In genomic region chr7:28957822-28958234, GRCh38 we compare ENCODE assay signal across 9 cellular contexts. TPM values are rescaled to one million over a fixed set of nuclear protein-coding genes. Genes with fewer than 3 reads are reported as not detected.
DNase-seq lines count a peak whose midpoint lies in the region; ATAC-seq and TF ChIP-seq lines count a peak whose summit lies in the region.
"Had no signal": no experiment of that assay in that cellular context is flagged by ENCODE, and none has a peak within 500 bp of the region (broad histone marks: within the 10 kb centered on the region; RNA-seq: fewer than 3 reads in every experiment).

No MANE protein-coding gene starts in this region.

- peaks cover 38% of the 10 kb centered on the region for H3K27me3 ChIP-seq in hepatocyte

- peak overlapping the region; percentile 12 for H3K4me3 Mint-ChIP-seq in activated CD8-positive, alpha-beta T cell treated with anti-CD3 and anti-CD28 coated beads for 36 hours
- H3K4me3 Mint-ChIP-seq in stimulated activated memory B cell treated with anti-CD40 and anti-IgM and Interleukin-4, amounts not matched to agents 10 μg/mL and 1 μg/mL and 100 μg/mL, for 72 hours = no peak overlapping the region

- peaks cover 45% of the 10 kb centered on the region for H3K27me3 Mint-ChIP-seq in activated CD8-positive, alpha-beta T cell treated with anti-CD3 and anti-CD28 coated beads for 36 hours
- peaks cover 64% of the 10 kb centered on the region for H3K27me3 Mint-ChIP-seq in stimulated activated memory B cell treated with anti-CD40 and anti-IgM and Interleukin-4, amounts not matched to agents 10 μg/mL and 1 μg/mL and 100 μg/mL, for 72 hours

- DNase-seq in GM03348 (ENCODE audit: low spot score) (peak; percentile 32), hepatocyte (ENCODE audit: low spot score) (peak; percentile 41), skeletal muscle cell (ENCODE audit: low read depth) (no peak), medulla oblongata (ENCODE audit: extremely low spot score) (no peak), NCI-H524 treated with DMSO at 0.1 percent for 48 hours (lab: John Stamatoyannopoulos, UW) (no peak), putamen (ENCODE audit: low spot score) (no peak)
- no peak for DNase-seq in activated CD8-positive, alpha-beta T cell treated with anti-CD3 and anti-CD28 coated beads for 36 hours
- DNase-seq: central memory CD4-positive, alpha-beta T cell had no signal

- H3K9me2 ChIP-seq in hepatocyte (replicated peaks; ENCODE audit: insufficient read depth) = no peaks in the 10 kb centered on the region

- CTCF ChIA-PET in activated CD8-positive, alpha-beta T cell treated with anti-CD3 and anti-CD28 coated beads for 36 hours (lab: Charles Lee) = interaction anchor here (0.9 to 7.4 kb wide), 14 partner anchors 10 to 451 kb away, joined by 3 to 58 read pairs (median 10); no protein-coding TSS in a partner anchor

- no peak for TF ChIP-seq CTCF in activated CD8-positive, alpha-beta T cell treated with anti-CD3 and anti-CD28 coated beads for 36 hours (IDR thresholded peaks at IDR 0.05)
- TF ChIP-seq CTCF in hepatocyte (IDR thresholded peaks at IDR 0.05; ENCODE audit: poor library complexity) = no peak

- peak overlapping the region; percentile 52 for H3K27ac ChIP-seq in hepatocyte

- intact Hi-C loops in activated CD8-positive, alpha-beta T cell treated with anti-CD3 and anti-CD28 coated beads for 36 hours (cut with micrococcal nuclease) = loop anchor here (10.0 kb wide), 1 partner anchor 147 kb away; no protein-coding TSS in a partner anchor

- H3K27ac Mint-ChIP-seq in activated CD8-positive, alpha-beta T cell treated with anti-CD3 and anti-CD28 coated beads for 36 hours = no peak overlapping the region
- H3K27ac Mint-ChIP-seq in stimulated activated memory B cell treated with anti-CD40 and anti-IgM and Interleukin-4, amounts not matched to agents 10 μg/mL and 1 μg/mL and 100 μg/mL, for 72 hours = no peak overlapping the region

- no peaks in the 10 kb centered on the region for H3K9me3 Mint-ChIP-seq in activated CD8-positive, alpha-beta T cell treated with anti-CD3 and anti-CD28 coated beads for 36 hours
- no peaks in the 10 kb centered on the region for H3K9me3 Mint-ChIP-seq in stimulated activated memory B cell treated with anti-CD40 and anti-IgM and Interleukin-4, amounts not matched to agents 10 μg/mL and 1 μg/mL and 100 μg/mL, for 72 hours

- POLR2A ChIA-PET in activated CD8-positive, alpha-beta T cell treated with anti-CD3 and anti-CD28 coated beads for 36 hours (lab: Charles Lee) = no interaction called here

- peak overlapping the region; percentile 99 for H3K4me2 ChIP-seq in hepatocyte

- 3% methylated on average over 43 of the region's 43 CpGs for WGBS in hepatocyte (ENCODE audit: low lambda C conversion rate, missing lambda C conversion rate)

- H3K4me1 ChIP-seq in hepatocyte (ENCODE audit: insufficient read depth) = peaks cover 33% of the 10 kb centered on the region

- no peaks in the 10 kb centered on the region for H3K36me3 ChIP-seq in hepatocyte (replicated peaks; ENCODE audit: insufficient read depth, low read depth)

- no peak for ATAC-seq in activated CD8-positive, alpha-beta T cell treated with anti-CD3 and anti-CD28 coated beads for 36 hours
- ATAC-seq in stimulated activated memory B cell treated with anti-CD40 and anti-IgM and Interleukin-4, amounts not matched to agents 10 μg/mL and 1 μg/mL and 100 μg/mL, for 72 hours = no peak

- H3K79me2 ChIP-seq in hepatocyte = no peaks in the 10 kb centered on the region

- H4K20me1 ChIP-seq in hepatocyte (ENCODE audit: insufficient read depth, poor library complexity, severe bottlenecking) = no peaks in the 10 kb centered on the region

- no peaks in the 10 kb centered on the region for H3K36me3 Mint-ChIP-seq in activated CD8-positive, alpha-beta T cell treated with anti-CD3 and anti-CD28 coated beads for 36 hours (ENCODE audit: low read depth)
- H3K36me3 Mint-ChIP-seq in stimulated activated memory B cell treated with anti-CD40 and anti-IgM and Interleukin-4, amounts not matched to agents 10 μg/mL and 1 μg/mL and 100 μg/mL, for 72 hours = no peaks in the 10 kb centered on the region

- H3K4me3 ChIP-seq in hepatocyte (peak overlapping the region; percentile 95), skeletal muscle cell (ENCODE audit: low read depth, low read length) (peak overlapping the region; percentile 55)

- no peaks in the 10 kb centered on the region for H3K9me3 ChIP-seq in hepatocyte (ENCODE audit: low read depth)

- H2AFZ ChIP-seq in hepatocyte = peak overlapping the region; percentile 87

- peaks cover 9% of the 10 kb centered on the region for H3K4me1 Mint-ChIP-seq in activated CD8-positive, alpha-beta T cell treated with anti-CD3 and anti-CD28 coated beads for 36 hours (ENCODE audit: low read depth)
- H3K4me1 Mint-ChIP-seq in stimulated activated memory B cell treated with anti-CD40 and anti-IgM and Interleukin-4, amounts not matched to agents 10 μg/mL and 1 μg/mL and 100 μg/mL, for 72 hours = peaks cover 15% of the 10 kb centered on the region

RNA-seq across cellular contexts. Expression of gene TRIL, which starts 0.3 kb away (rescaled TPM):
- total RNA-seq in activated CD8-positive, alpha-beta T cell treated with anti-CD3 and anti-CD28 coated beads for 36 hours = not detected
- total RNA-seq in hepatocyte = 3.0 and 4.6 TPM in 2 replicates
- polyA plus RNA-seq in hepatocyte = 1.2 and 2.5 TPM in 2 replicates

Comparison
In these comparisons a context has a peak if more than half of its experiments do, and no peak if none do; other contexts are left out.
1. DNase-seq: peak in GM03348 (single experiment) and hepatocyte (single experiment); none in activated CD8-positive, alpha-beta T cell treated with anti-CD3 and anti-CD28 coated beads for 36 hours (single experiment), skeletal muscle cell (single experiment), medulla oblongata (single experiment), NCI-H524 treated with DMSO at 0.1 percent for 48 hours (single experiment) and putamen (single experiment).